26 cellular contexts compared by ENCODE assay signal in the genomic region with DNA sequence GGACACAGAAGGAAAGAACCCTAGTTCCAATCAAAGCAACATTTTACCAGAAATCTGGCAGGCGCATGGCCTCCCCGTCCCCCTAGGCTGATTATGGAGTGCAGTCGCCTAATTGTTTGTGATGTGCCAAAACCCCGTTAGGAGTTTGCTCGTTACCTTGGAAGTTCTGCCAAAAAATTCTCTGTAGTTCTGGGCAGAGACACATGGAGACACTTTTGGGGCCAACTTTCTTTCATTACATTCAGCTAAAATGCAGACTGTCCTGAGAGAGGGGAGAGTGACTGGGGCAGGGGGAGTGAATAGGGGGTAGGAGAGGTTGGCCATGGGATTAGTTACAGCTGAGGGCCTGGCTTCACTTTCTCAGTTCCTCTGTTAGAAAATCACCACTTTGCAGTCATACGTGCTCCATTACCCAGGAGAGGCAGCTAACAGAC.
DNase-seq lines count a peak whose midpoint lies in the region; ATAC-seq and TF ChIP-seq lines count a peak whose summit lies in the region.
"Had no signal": no experiment of that assay in that cellular context is flagged by ENCODE, and none has a peak within 500 bp of the region (broad histone marks: within the 10 kb centered on the region; RNA-seq: fewer than 3 reads in every experiment).

No MANE protein-coding gene starts in this region.

- H3K4me3 ChIP-seq in IMR-90 (ENCODE audit: insufficient read depth, low read depth, low read length): no peak overlapping the region
- H3K4me3 ChIP-seq in OCI-LY3 (ENCODE audit: low read length): no peak overlapping the region
- H3K4me3 ChIP-seq: prostate gland had no signal

- H4K20me1 ChIP-seq in IMR-90 (ENCODE audit: insufficient read depth, low read length): no peaks in the 10 kb centered on the region
- no peaks in the 10 kb centered on the region for H4K20me1 ChIP-seq in OCI-LY3 (ENCODE audit: insufficient read depth, low read length)

- no peak overlapping the region for H2BK20ac ChIP-seq in IMR-90 (ENCODE audit: low read depth, low read length)

- TF ChIP-seq CTCF in IMR-90 (conservative IDR thresholded peaks at IDR 0.05; ENCODE audit: low read depth, low read length) (no peak), OCI-LY3 (IDR thresholded peaks at IDR 0.05; ENCODE audit: low read depth, low read length) (no peak), Calu3 (IDR thresholded peaks at IDR 0.05; ENCODE audit: unreplicated experiment) (no peak), natural killer cell (IDR thresholded peaks at IDR 0.05) (no peak), GM10266 (IDR thresholded peaks at IDR 0.05; ENCODE audit: control insufficient read depth, insufficient read depth, low read depth, missing control alignments) (no peak)

- H3K18ac ChIP-seq in IMR-90 (ENCODE audit: low read depth, low read length): no peak overlapping the region

- no TSS peak for BruUV-seq in IMR-90 (replicated peaks; lab: Mats Ljungman, UMichigan)
- no TSS peak for BruUV-seq in Calu3 (replicated peaks; lab: Mats Ljungman, UMichigan)

- H3K27me3 Mint-ChIP-seq in Calu3 (ENCODE audit: unreplicated experiment) (peaks cover 71% of the 10 kb centered on the region), natural killer cell (ENCODE audit: low read depth in 2 of 2) (peaks cover 18 to 21% of the 10 kb centered on the region in 2 donors)

- no peak overlapping the region for H3K14ac ChIP-seq in IMR-90 (replicated peaks; ENCODE audit: low read depth, low read length)

- dilution Hi-C loops in IMR-90 (cut with HindIII; ENCODE audit: low sequenced_read_pairs, unreplicated experiment): no loop called here

- CTCF ChIA-PET in IMR-90 (lab: Yijun Ruan, JAX) (no interaction called here), Calu3 (lab: Charles Lee) (interaction anchor here (0.6 to 0.8 kb wide), 3 partner anchors 25 to 181 kb away, joined by 3 to 4 read pairs (median 4); no protein-coding TSS in a partner anchor)

- H3K4me1 Mint-ChIP-seq in Calu3 (ENCODE audit: low read depth, unreplicated experiment) (peaks cover 13% of the 10 kb centered on the region), natural killer cell (no peaks in the 10 kb centered on the region)
- H3K4me1 Mint-ChIP-seq: activated naive CD8-positive, alpha-beta T cell treated with anti-CD3 and anti-CD28 coated beads, Interleukin-2, amount 10 ng/mL, durations not matched to agents 7 days and 5 days; IgD-negative memory B cell had no signal

- H3K56ac ChIP-seq in IMR-90 (ENCODE audit: extremely low read depth, insufficient read depth, low read length): no peak overlapping the region

- no peaks in the 10 kb centered on the region for H3K4me1 ChIP-seq in IMR-90 (ENCODE audit: control insufficient read depth, insufficient read depth, low read length)
- peaks cover 8% of the 10 kb centered on the region for H3K4me1 ChIP-seq in OCI-LY3 (ENCODE audit: low read length)
- H3K4me1 ChIP-seq: prostate gland had no signal

- no peaks in the 10 kb centered on the region for H3K79me1 ChIP-seq in IMR-90 (ENCODE audit: low read depth in 1 of 2, low read length in 2 of 2)

- H3K23ac ChIP-seq in IMR-90 (ENCODE audit: low read depth, low read length): no peak overlapping the region

- H2BK5ac ChIP-seq in IMR-90 (ENCODE audit: low read depth, low read length, poor library complexity, severe bottlenecking): no peak overlapping the region

- no peak overlapping the region for H2BK120ac ChIP-seq in IMR-90 (ENCODE audit: low read depth, low read length)

- TF ChIP-seq POLR2A in IMR-90 (IDR thresholded peaks at IDR 0.05; ENCODE audit: low read depth, low read length): no peak

- H3K9me3 ChIP-seq in IMR-90 (ENCODE audit: control insufficient read depth, insufficient read depth, low read length): no peaks in the 10 kb centered on the region
- no peaks in the 10 kb centered on the region for H3K9me3 ChIP-seq in OCI-LY3 (ENCODE audit: insufficient read depth, low read length)
- H3K9me3 ChIP-seq: prostate gland, SK-N-SH had no signal

- H3K36me3 ChIP-seq in IMR-90 (ENCODE audit: control insufficient read depth, insufficient read depth, low read length) (no peaks in the 10 kb centered on the region), OCI-LY3 (replicated peaks; ENCODE audit: low read depth, low read length) (no peaks in the 10 kb centered on the region)
- H3K36me3 ChIP-seq: prostate gland had no signal

- H3K79me2 ChIP-seq in OCI-LY3 (ENCODE audit: low read length): no peaks in the 10 kb centered on the region

- no peak overlapping the region for H4K8ac ChIP-seq in IMR-90 (ENCODE audit: low read depth in 2 of 2, low read length in 2 of 2)

- in situ Hi-C loops in IMR-90 (cut with MboI; ENCODE audit: low sequenced_read_pairs): loop anchor here (5.0 kb wide), 1 partner anchor 129 kb away; no protein-coding TSS in a partner anchor

- no peak for DNase-seq in IMR-90
- no peak for DNase-seq in left cardiac atrium
- peak; percentile 40 for DNase-seq in pons (ENCODE audit: low spot score)
- DNase-seq in Calu3: no peak
- DNase-seq in natural killer cell: no peak
- DNase-seq in GM10266 (ENCODE audit: extremely low spot score): no peak
- DNase-seq: activated CD4-positive, alpha-beta T cell treated with anti-CD3 and anti-CD28 coated beads for 1 hour; activated CD8-positive, alpha-beta T cell treated with anti-CD3 and anti-CD28 coated beads for 36 hours; activated effector memory CD4-positive, alpha-beta T cell treated with anti-CD3 and anti-CD28 coated beads, Interleukin-2, amount 50 U/mL, for 16 hours; activated naive CD8-positive, alpha-beta T cell treated with anti-CD3 and anti-CD28 coated beads, Interleukin-2, amount 10 ng/mL, durations not matched to agents 7 days and 5 days; effector CD8-positive, alpha-beta T cell; kidney; mammary epithelial cell; NCI-H1105 treated with DMSO at 0.1 percent for 48 hours; NCI-H2081 treated with DMSO at 0.1 percent for 48 hours; NCI-H226; NCI-H748 treated with DMSO at 0.1 percent for 48 hours; SK-N-SH; T-helper 17 cell had no signal

- H3K9me1 ChIP-seq in IMR-90 (ENCODE audit: insufficient read depth, low read length): no peaks in the 10 kb centered on the region

- POLR2A ChIA-PET in IMR-90 (lab: Charles Lee; ENCODE audit: unreplicated experiment): interaction anchor here (0.6 kb wide), 1 partner anchor 16 kb away, joined by 3 read pairs; no protein-coding TSS in a partner anchor

- no CpG with 5 or more reads among the region's 6 CpGs for WGBS in IMR-90 (ENCODE audit: extremely low coverage in 2 of 2, insufficient read length in 1 of 2), 2 experiments

- no peak overlapping the region for H2AK9ac ChIP-seq in IMR-90 (replicated peaks; ENCODE audit: low read depth, low read length, poor library complexity)

- no peak overlapping the region for H4K91ac ChIP-seq in IMR-90 (ENCODE audit: insufficient read depth, low read depth, low read length)

- intact Hi-C loops in IMR-90 (cut with micrococcal nuclease) (no loop called here), left cardiac atrium (cut with DNase I) (no loop called here), Calu3 (cut with micrococcal nuclease; ENCODE audit: unreplicated experiment) (loop anchor here (10.0 kb wide), 1 partner anchor 222 kb away; no protein-coding TSS in a partner anchor), natural killer cell (cut with micrococcal nuclease) (loop anchor here (5.0 kb wide), 1 partner anchor 124 kb away; no protein-coding TSS in a partner anchor)

- H3K9ac ChIP-seq in IMR-90 (ENCODE audit: low read depth, low read length): no peak overlapping the region
- no peak overlapping the region for H3K9ac ChIP-seq in OCI-LY3 (ENCODE audit: low read length)
- H3K9ac ChIP-seq: SK-N-SH had no signal

- H3K4me2 ChIP-seq in IMR-90 (ENCODE audit: low read depth, low read length) (no peak overlapping the region), OCI-LY3 (ENCODE audit: low read length) (peak overlapping the region; percentile 28; the same call in 1 of the 2 replicates)
- H3K4me2 ChIP-seq: SK-N-SH had no signal

- H3K27me3 ChIP-seq in IMR-90 (ENCODE audit: control insufficient read depth, insufficient read depth, low read length): peaks cover 1% of the 10 kb centered on the region
- peaks cover 15% of the 10 kb centered on the region for H3K27me3 ChIP-seq in OCI-LY3 (ENCODE audit: low read depth, low read length)

- H2BK15ac ChIP-seq in IMR-90 (ENCODE audit: low read depth, low read length): no peak overlapping the region

- H3K36me3 Mint-ChIP-seq in Calu3 (ENCODE audit: insufficient read depth, unreplicated experiment): no peaks in the 10 kb centered on the region
- H3K36me3 Mint-ChIP-seq in natural killer cell: no peaks in the 10 kb centered on the region
- H3K36me3 Mint-ChIP-seq: activated naive CD8-positive, alpha-beta T cell treated with anti-CD3 and anti-CD28 coated beads, Interleukin-2, amount 10 ng/mL, durations not matched to agents 7 days and 5 days had no signal

- TF ChIP-seq RAD21 in IMR-90 (IDR thresholded peaks at IDR 0.05; ENCODE audit: low read length): no peak

- ATAC-seq in IMR-90 (ENCODE audit: low read depth): no peak
- peak; percentile 58 to 60 for ATAC-seq in left cardiac atrium
- ATAC-seq in GM19035 (IDR thresholded peaks at IDR 0.05; ENCODE audit: unreplicated experiment): no peak
- ATAC-seq in natural killer cell: no peak
- ATAC-seq: activated CD8-positive, alpha-beta T cell treated with anti-CD3 and anti-CD28 coated beads for 36 hours; T-helper 17 cell had no signal

- no peaks in the 10 kb centered on the region for H3K9me3 Mint-ChIP-seq in Calu3 (ENCODE audit: low read depth, unreplicated experiment)
- H3K9me3 Mint-ChIP-seq in natural killer cell: no peaks in the 10 kb centered on the region
- H3K9me3 Mint-ChIP-seq: activated CD8-positive, alpha-beta T cell treated with anti-CD3 and anti-CD28 coated beads for 36 hours; activated naive CD8-positive, alpha-beta T cell treated with anti-CD3 and anti-CD28 coated beads, Interleukin-2, amount 10 ng/mL, durations not matched to agents 7 days and 5 days; IgD-negative memory B cell; stimulated activated naive CD8-positive, alpha-beta T cell treated with anti-CD3 and anti-CD28 coated beads, Interleukin-15, Interleukin-2, amounts not matched to agents 100 ng/mL and 50 ng/mL, for 24 hours had no signal

- H3K4ac ChIP-seq in IMR-90 (ENCODE audit: low read depth, low read length): no peak overlapping the region

- no peak overlapping the region for H4K5ac ChIP-seq in IMR-90 (ENCODE audit: low read depth, low read length)

- no peak overlapping the region for H2AK5ac ChIP-seq in IMR-90 (ENCODE audit: low read depth, low read length)

- H3K27ac Mint-ChIP-seq in Calu3 (ENCODE audit: unreplicated experiment) (no peak overlapping the region), natural killer cell (no peak overlapping the region)
- H3K27ac Mint-ChIP-seq: activated CD8-positive, alpha-beta T cell treated with anti-CD3 and anti-CD28 coated beads for 36 hours; activated naive CD8-positive, alpha-beta T cell treated with anti-CD3 and anti-CD28 coated beads, Interleukin-2, amount 10 ng/mL, durations not matched to agents 7 days and 5 days; IgD-negative memory B cell; stimulated activated naive CD8-positive, alpha-beta T cell treated with anti-CD3 and anti-CD28 coated beads, Interleukin-15, Interleukin-2, amounts not matched to agents 100 ng/mL and 50 ng/mL, for 24 hours; T-helper 17 cell had no signal

- H3K27ac ChIP-seq in IMR-90 (ENCODE audit: insufficient read depth, low read length) (no peak overlapping the region), OCI-LY3 (ENCODE audit: low read length) (no peak overlapping the region)
- H3K27ac ChIP-seq: epithelial cell of prostate, RWPE1 had no signal

- H2AFZ ChIP-seq in IMR-90 (replicated peaks; ENCODE audit: low read length, poor library complexity) (peak overlapping the region; percentile 19), OCI-LY3 (ENCODE audit: low read depth, low read length) (no peak overlapping the region)

- H3K4me3 Mint-ChIP-seq in Calu3 (ENCODE audit: low read depth, unreplicated experiment) (no peak overlapping the region), natural killer cell (no peak overlapping the region)
- H3K4me3 Mint-ChIP-seq: activated CD8-positive, alpha-beta T cell treated with anti-CD3 and anti-CD28 coated beads for 36 hours; activated naive CD8-positive, alpha-beta T cell treated with anti-CD3 and anti-CD28 coated beads, Interleukin-2, amount 10 ng/mL, durations not matched to agents 7 days and 5 days; IgD-negative memory B cell; stimulated activated naive CD8-positive, alpha-beta T cell treated with anti-CD3 and anti-CD28 coated beads, Interleukin-15, Interleukin-2, amounts not matched to agents 100 ng/mL and 50 ng/mL, for 24 hours; T-helper 17 cell had no signal

Comparison
In these comparisons a context has a peak if more than half of its experiments do, and no peak if none do; other contexts are left out.
1. ATAC-seq: peak in left cardiac atrium (2 of 2); none in IMR-90 (single experiment), GM19035 (single experiment) and natural killer cell (0 of 3).
2. intact Hi-C loops: an anchor here in Calu3 (10.0 kb wide) and natural killer cell (5.0 kb wide); none called in IMR-90 and left cardiac atrium.